Comparison of ENCODE assay signal across 12 cellular contexts in genomic region chr10:92692697-92693533, GRCh38. TPM values are rescaled to one million over a fixed set of nuclear protein-coding genes. Genes with fewer than 3 reads are reported as not detected.
DNase-seq lines count a peak whose midpoint lies in the region; ATAC-seq and TF ChIP-seq lines count a peak whose summit lies in the region.
"Had no signal": no experiment of that assay in that cellular context is flagged by ENCODE, and none has a peak within 500 bp of the region (broad histone marks: within the 10 kb centered on the region; RNA-seq: fewer than 3 reads in every experiment).

No MANE protein-coding gene starts in this region.

- H3K36me3 Mint-ChIP-seq in Calu3 (ENCODE audit: insufficient read depth, unreplicated experiment) (peaks cover 85% of the 10 kb centered on the region), endothelial cell (ENCODE audit: low read depth, unreplicated experiment) (peaks cover 54% of the 10 kb centered on the region)

- peaks cover 74% of the 10 kb centered on the region for H3K27me3 ChIP-seq in MM.1S (replicated peaks; ENCODE audit: insufficient read depth, low read length)
- H3K27me3 ChIP-seq in neutrophil = no peaks in the 10 kb centered on the region

- BruUV-seq in Calu3 (replicated peaks; lab: Mats Ljungman, UMichigan) = no TSS peak

- no peaks in the 10 kb centered on the region for H3K27me3 Mint-ChIP-seq in Calu3 (ENCODE audit: unreplicated experiment)
- H3K27me3 Mint-ChIP-seq in endothelial cell (ENCODE audit: unreplicated experiment) = peaks cover 35% of the 10 kb centered on the region

- H3K27ac ChIP-seq in MM.1S (ENCODE audit: low read length) = no peak overlapping the region
- H3K27ac ChIP-seq in neutrophil = peak overlapping the region; percentile 95

- H3K36me3 ChIP-seq in MM.1S (replicated peaks; ENCODE audit: insufficient read depth, low read length) (no peaks in the 10 kb centered on the region), neutrophil (peaks cover 40% of the 10 kb centered on the region)

- CTCF ChIA-PET in Calu3 (lab: Charles Lee) = interaction anchor here (0.5 to 0.8 kb wide), 2 partner anchors 19 to 84 kb away, joined by 3 to 5 read pairs; no protein-coding TSS in a partner anchor

- H3K4me1 Mint-ChIP-seq in Calu3 (ENCODE audit: low read depth, unreplicated experiment) (peaks cover 13% of the 10 kb centered on the region), endothelial cell (ENCODE audit: unreplicated experiment) (peaks cover 54% of the 10 kb centered on the region)

- intact Hi-C loops in Calu3 (cut with micrococcal nuclease; ENCODE audit: unreplicated experiment) = loop anchor here (5.0 kb wide), 1 partner anchor 96 kb away; no protein-coding TSS in a partner anchor

- H3K4me1 ChIP-seq in MM.1S (ENCODE audit: low read length) (no peaks in the 10 kb centered on the region), neutrophil (ENCODE audit: control insufficient read depth in 1 of 2, insufficient read depth in 1 of 2, low read depth in 1 of 2, low read length in 1 of 2) (peaks cover 55% of the 10 kb centered on the region in 2 experiments)

- no peak for ATAC-seq in GM21390 (IDR thresholded peaks at IDR 0.05; ENCODE audit: unreplicated experiment)
- ATAC-seq: stimulated activated naive CD8-positive, alpha-beta T cell treated with anti-CD3 and anti-CD28 coated beads, Interleukin-15, Interleukin-2, amounts not matched to agents 100 U/mL and 50 U/mL, for 24 hours had no signal

- H3K9me2 ChIP-seq in MM.1S (replicated peaks; ENCODE audit: insufficient read depth, low read length) = no peaks in the 10 kb centered on the region

- H3K9me3 Mint-ChIP-seq in Calu3 (ENCODE audit: low read depth, unreplicated experiment) = no peaks in the 10 kb centered on the region
- H3K9me3 Mint-ChIP-seq in endothelial cell (ENCODE audit: unreplicated experiment) = no peaks in the 10 kb centered on the region

- TF ChIP-seq CTCF in Calu3 (IDR thresholded peaks at IDR 0.05; ENCODE audit: unreplicated experiment) (no peak), MM.1S (IDR thresholded peaks at IDR 0.05; ENCODE audit: low read length) (no peak), endothelial cell (IDR thresholded peaks at IDR 0.05; ENCODE audit: unreplicated experiment) (no peak), neutrophil (IDR thresholded peaks at IDR 0.05) (no peak)

- H4K20me1 ChIP-seq in MM.1S (ENCODE audit: insufficient read depth, low read length) = no peaks in the 10 kb centered on the region

- H3K9ac ChIP-seq in MM.1S (ENCODE audit: low read length) = no peak overlapping the region

- H3K79me2 ChIP-seq in MM.1S (ENCODE audit: low read length) = no peaks in the 10 kb centered on the region

- H3K4me3 Mint-ChIP-seq in Calu3 (ENCODE audit: low read depth, unreplicated experiment) = peak overlapping the region; percentile 98
- H3K4me3 Mint-ChIP-seq in endothelial cell (ENCODE audit: unreplicated experiment) = peak overlapping the region; percentile 100

- no peaks in the 10 kb centered on the region for H3F3A ChIP-seq in MM.1S (ENCODE audit: insufficient read depth, low read length)

- H3K4me2 ChIP-seq in MM.1S (ENCODE audit: low read depth, low read length) = peak overlapping the region; percentile 49; the same call in 1 of the 2 replicates

- H2AFZ ChIP-seq in MM.1S (ENCODE audit: low read length) = no peak overlapping the region

- no peaks in the 10 kb centered on the region for H3K9me3 ChIP-seq in MM.1S (replicated peaks; ENCODE audit: insufficient read depth, low read length)
- H3K9me3 ChIP-seq in neutrophil = no peaks in the 10 kb centered on the region

- DNase-seq in Calu3 (no peak), MM.1S (no peak), endothelial cell (ENCODE audit: low spot score) (no peak), hippocampal formation (lab: John Stamatoyannopoulos, UW) (no peak), ureter (ENCODE audit: low spot score) (no peak), superior temporal gyrus (ENCODE audit: extremely low spot score) (no peak)
- DNase-seq: effector CD8-positive, alpha-beta T cell; NCI-H524 treated with DMSO at 0.1 percent for 48 hours; stimulated activated naive CD8-positive, alpha-beta T cell treated with anti-CD3 and anti-CD28 coated beads, Interleukin-15, Interleukin-2, amounts not matched to agents 100 U/mL and 50 U/mL, for 24 hours; SW 1271 had no signal

- H3K4me3 ChIP-seq in MM.1S (ENCODE audit: low read length) (peak overlapping the region; percentile 19; the same call in 1 of the 2 replicates), neutrophil (ENCODE audit: low read depth in 1 of 2, low read length in 1 of 2) (peak overlapping the region; percentile 85 to 100)

- H3K27ac Mint-ChIP-seq in Calu3 (ENCODE audit: unreplicated experiment) = peak overlapping the region; percentile 96
- peak overlapping the region; percentile 87 for H3K27ac Mint-ChIP-seq in endothelial cell (ENCODE audit: unreplicated experiment)

RNA-seq across cellular contexts. Expression of gene HHEX, which starts 3.2 kb away (rescaled TPM):
- total RNA-seq in Calu3 (2022) = 91.5 and 97.7 TPM in 2 replicates
- total RNA-seq in endothelial cell (ENCODE audit: unreplicated experiment) = 182 TPM
- total RNA-seq in ureter = 6.3 TPM

Comparison
In these comparisons a context has a peak if more than half of its experiments do, and no peak if none do; other contexts are left out.
1. RNA of gene HHEX, which starts 3.2 kb away (total RNA-seq): 182 TPM in endothelial cell (single experiment) and 91.5 to 97.7 TPM in Calu3; 6.3 TPM in ureter (single experiment); every median in the first group is over 10 times any median in the second.